1 cellular context compared by ENCODE assay signal in the genomic region with DNA sequence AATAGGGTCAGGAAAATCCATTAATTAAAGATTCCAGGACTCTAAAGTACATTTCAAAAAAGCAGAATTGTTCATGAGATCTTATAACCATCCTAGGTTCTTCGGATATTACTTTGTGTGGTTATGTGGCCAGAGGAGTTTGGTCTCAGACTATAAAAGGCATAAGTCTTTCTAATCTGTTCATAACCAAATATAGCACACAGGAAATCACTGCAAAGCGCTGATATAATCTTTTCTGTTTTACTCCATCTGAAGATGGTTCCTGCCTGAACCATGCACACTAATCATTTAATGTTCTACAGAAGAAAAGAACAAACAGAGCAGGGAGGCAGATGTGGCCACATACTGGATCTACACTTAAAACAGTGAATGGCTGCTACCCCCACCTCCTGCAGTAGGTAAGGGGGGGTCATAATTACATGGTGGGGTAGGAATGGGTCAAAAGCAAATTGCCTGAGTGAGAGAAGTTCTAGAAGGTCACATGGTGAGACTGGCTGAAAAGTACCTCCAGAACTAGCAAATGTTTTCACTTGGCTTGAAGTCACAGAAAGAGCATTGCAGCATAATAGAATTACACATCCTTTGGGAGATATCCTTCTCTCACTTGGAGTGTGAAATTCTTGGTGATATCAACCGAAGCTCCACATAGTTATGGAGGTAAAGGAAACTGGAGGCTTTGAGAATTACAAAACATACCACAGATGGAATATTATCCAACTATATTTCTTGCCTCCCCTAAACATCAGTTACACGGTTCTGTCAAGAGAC.
TF ChIP-seq lines count a peak whose summit lies in the region.

No MANE protein-coding gene starts in this region.

TF ChIP-seq in SK-N-SH, 30 proteins besides CTCF, POLR2A, EP300 and RAD21 (continued from another document):
- TF ChIP-seq, protein P1, sequence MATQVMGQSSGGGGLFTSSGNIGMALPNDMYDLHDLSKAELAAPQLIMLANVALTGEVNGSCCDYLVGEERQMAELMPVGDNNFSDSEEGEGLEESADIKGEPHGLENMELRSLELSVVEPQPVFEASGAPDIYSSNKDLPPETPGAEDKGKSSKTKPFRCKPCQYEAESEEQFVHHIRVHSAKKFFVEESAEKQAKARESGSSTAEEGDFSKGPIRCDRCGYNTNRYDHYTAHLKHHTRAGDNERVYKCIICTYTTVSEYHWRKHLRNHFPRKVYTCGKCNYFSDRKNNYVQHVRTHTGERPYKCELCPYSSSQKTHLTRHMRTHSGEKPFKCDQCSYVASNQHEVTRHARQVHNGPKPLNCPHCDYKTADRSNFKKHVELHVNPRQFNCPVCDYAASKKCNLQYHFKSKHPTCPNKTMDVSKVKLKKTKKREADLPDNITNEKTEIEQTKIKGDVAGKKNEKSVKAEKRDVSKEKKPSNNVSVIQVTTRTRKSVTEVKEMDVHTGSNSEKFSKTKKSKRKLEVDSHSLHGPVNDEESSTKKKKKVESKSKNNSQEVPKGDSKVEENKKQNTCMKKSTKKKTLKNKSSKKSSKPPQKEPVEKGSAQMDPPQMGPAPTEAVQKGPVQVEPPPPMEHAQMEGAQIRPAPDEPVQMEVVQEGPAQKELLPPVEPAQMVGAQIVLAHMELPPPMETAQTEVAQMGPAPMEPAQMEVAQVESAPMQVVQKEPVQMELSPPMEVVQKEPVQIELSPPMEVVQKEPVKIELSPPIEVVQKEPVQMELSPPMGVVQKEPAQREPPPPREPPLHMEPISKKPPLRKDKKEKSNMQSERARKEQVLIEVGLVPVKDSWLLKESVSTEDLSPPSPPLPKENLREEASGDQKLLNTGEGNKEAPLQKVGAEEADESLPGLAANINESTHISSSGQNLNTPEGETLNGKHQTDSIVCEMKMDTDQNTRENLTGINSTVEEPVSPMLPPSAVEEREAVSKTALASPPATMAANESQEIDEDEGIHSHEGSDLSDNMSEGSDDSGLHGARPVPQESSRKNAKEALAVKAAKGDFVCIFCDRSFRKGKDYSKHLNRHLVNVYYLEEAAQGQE (IDR thresholded peaks at IDR 0.05; ENCODE audit: low read depth, low read length) = no peak
- TF ChIP-seq MEF2A (IDR thresholded peaks at IDR 0.05; ENCODE audit: borderline replicate concordance, low read depth) (peak; percentile 26; the same call in 1 of the 2 replicates), YY1 (IDR thresholded peaks at IDR 0.05; ENCODE audit: low read depth) (no peak), FOXJ3 (CRISPR knock-in tag; IDR thresholded peaks at IDR 0.05) (no peak), FOXM1 (IDR thresholded peaks at IDR 0.05; ENCODE audit: low read depth) (no peak), EZH2phosphoT487 (IDR thresholded peaks at IDR 0.05; ENCODE audit: borderline replicate concordance, low read depth) (no peak), TCF12 (IDR thresholded peaks at IDR 0.05) (peak; percentile 32), TEAD4 (IDR thresholded peaks at IDR 0.05; ENCODE audit: borderline replicate concordance, insufficient read depth) (no peak), NRF1 (IDR thresholded peaks at IDR 0.05; ENCODE audit: low read depth, low read length) (no peak)
- TF ChIP-seq, protein P2, sequence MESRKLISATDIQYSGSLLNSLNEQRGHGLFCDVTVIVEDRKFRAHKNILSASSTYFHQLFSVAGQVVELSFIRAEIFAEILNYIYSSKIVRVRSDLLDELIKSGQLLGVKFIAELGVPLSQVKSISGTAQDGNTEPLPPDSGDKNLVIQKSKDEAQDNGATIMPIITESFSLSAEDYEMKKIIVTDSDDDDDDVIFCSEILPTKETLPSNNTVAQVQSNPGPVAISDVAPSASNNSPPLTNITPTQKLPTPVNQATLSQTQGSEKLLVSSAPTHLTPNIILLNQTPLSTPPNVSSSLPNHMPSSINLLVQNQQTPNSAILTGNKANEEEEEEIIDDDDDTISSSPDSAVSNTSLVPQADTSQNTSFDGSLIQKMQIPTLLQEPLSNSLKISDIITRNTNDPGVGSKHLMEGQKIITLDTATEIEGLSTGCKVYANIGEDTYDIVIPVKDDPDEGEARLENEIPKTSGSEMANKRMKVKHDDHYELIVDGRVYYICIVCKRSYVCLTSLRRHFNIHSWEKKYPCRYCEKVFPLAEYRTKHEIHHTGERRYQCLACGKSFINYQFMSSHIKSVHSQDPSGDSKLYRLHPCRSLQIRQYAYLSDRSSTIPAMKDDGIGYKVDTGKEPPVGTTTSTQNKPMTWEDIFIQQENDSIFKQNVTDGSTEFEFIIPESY (IDR thresholded peaks at IDR 0.05; ENCODE audit: borderline replicate concordance, low read depth) = no peak
